Comparison of ENCODE assay signal across 9 cellular contexts in genomic region chr16:81729451-81729850, GRCh38. TPM values are rescaled to one million over a fixed set of nuclear protein-coding genes. Genes with fewer than 3 reads are reported as not detected.
DNase-seq lines count a peak whose midpoint lies in the region; ATAC-seq and TF ChIP-seq lines count a peak whose summit lies in the region.
"Had no signal": no experiment of that assay in that cellular context is flagged by ENCODE, and none has a peak within 500 bp of the region (broad histone marks: within the 10 kb centered on the region; RNA-seq: fewer than 3 reads in every experiment).

No MANE protein-coding gene starts in this region.

- H3K4me1 Mint-ChIP-seq in T-helper 1 cell treated with Interleukin-12 subunit alpha and Interleukin-12 subunit beta and Interleukin-4 antibody, amounts not matched to agents 30 μg/mL and 1 μg/mL, for 36 hours (ENCODE audit: low read depth), result peaks cover 16% of the 10 kb centered on the region
- peaks cover 12 to 13% of the 10 kb centered on the region in 2 donors for H3K4me1 Mint-ChIP-seq in effector memory CD8-positive, alpha-beta T cell (ENCODE audit: low read depth in 2 of 2)
- peaks cover 16% of the 10 kb centered on the region for H3K4me1 Mint-ChIP-seq in osteocyte (ENCODE audit: unreplicated experiment)

- H3K9ac ChIP-seq in Karpas-422 (ENCODE audit: low read length), result no peak overlapping the region

- no peaks in the 10 kb centered on the region for H3K27me3 ChIP-seq in Karpas-422 (ENCODE audit: low read length)
- H3K27me3 ChIP-seq in uterus, result no peaks in the 10 kb centered on the region
- H3K27me3 ChIP-seq: upper lobe of left lung had no signal

- intact Hi-C loops in uterus (cut with DNase I; ENCODE audit: low total_unique reads), result no loop called here

- DNase-seq in T-helper 1 cell (no peak), Karpas-422 (peak; percentile 80), osteocyte (ENCODE audit: extremely low spot score, unreplicated experiment) (no peak), uterus (no peak), GM13976 (ENCODE audit: low spot score) (no peak)
- DNase-seq in effector memory CD8-positive, alpha-beta T cell, result no peak
- DNase-seq: upper lobe of left lung had no signal

- no peak overlapping the region for H3K4me2 ChIP-seq in Karpas-422 (ENCODE audit: low read depth, low read length, poor library complexity, severe bottlenecking)

- no peak overlapping the region for H3K4me3 ChIP-seq in Karpas-422 (ENCODE audit: low read length)
- no peak overlapping the region for H3K4me3 ChIP-seq in uterus

- no peaks in the 10 kb centered on the region for H3K36me3 Mint-ChIP-seq in T-helper 1 cell treated with Interleukin-12 subunit alpha and Interleukin-12 subunit beta and Interleukin-4 antibody, amounts not matched to agents 30 μg/mL and 1 μg/mL, for 36 hours (ENCODE audit: low read depth)
- H3K36me3 Mint-ChIP-seq in effector memory CD8-positive, alpha-beta T cell (ENCODE audit: insufficient read depth), result no peaks in the 10 kb centered on the region
- no peaks in the 10 kb centered on the region for H3K36me3 Mint-ChIP-seq in osteocyte (ENCODE audit: unreplicated experiment)

- H3K36me3 ChIP-seq in Karpas-422 (ENCODE audit: insufficient read depth, low read length) (no peaks in the 10 kb centered on the region), uterus (no peaks in the 10 kb centered on the region)
- H3K36me3 ChIP-seq: upper lobe of left lung had no signal

- H3K9me2 ChIP-seq in Karpas-422 (replicated peaks; ENCODE audit: insufficient read depth, low read length), result no peaks in the 10 kb centered on the region

- peak overlapping the region; percentile 70 for H3K27ac Mint-ChIP-seq in T-helper 1 cell treated with Interleukin-12 subunit alpha and Interleukin-12 subunit beta and Interleukin-4 antibody, amounts not matched to agents 30 μg/mL and 1 μg/mL, for 36 hours
- peak overlapping the region in 1 of 2 donors; percentile 89 for H3K27ac Mint-ChIP-seq in effector memory CD8-positive, alpha-beta T cell
- peak overlapping the region; percentile 7 for H3K27ac Mint-ChIP-seq in osteocyte (ENCODE audit: unreplicated experiment)

- H2AFZ ChIP-seq in Karpas-422 (ENCODE audit: low read length), result no peak overlapping the region

- H3K4me1 ChIP-seq in Karpas-422 (ENCODE audit: low read length) (peaks cover 18% of the 10 kb centered on the region), uterus (no peaks in the 10 kb centered on the region)

- no peaks in the 10 kb centered on the region for H3K79me2 ChIP-seq in Karpas-422 (ENCODE audit: low read length)

- no peaks in the 10 kb centered on the region for H4K20me1 ChIP-seq in Karpas-422 (ENCODE audit: insufficient read depth, low read depth, low read length)

- no peak for ATAC-seq in effector memory CD8-positive, alpha-beta T cell (replicated peaks)
- no peak for ATAC-seq in GM21619 (IDR thresholded peaks at IDR 0.05; ENCODE audit: unreplicated experiment)

- in situ Hi-C loops in GM13976 (cut with MboI; ENCODE audit: low sequenced_read_pairs, unreplicated experiment), result loop anchor here (10.0 kb wide), 3 partner anchors 105 to 365 kb away; no protein-coding TSS in a partner anchor

- peak overlapping the region; percentile 58 for H3K4me3 Mint-ChIP-seq in T-helper 1 cell treated with Interleukin-12 subunit alpha and Interleukin-12 subunit beta and Interleukin-4 antibody, amounts not matched to agents 30 μg/mL and 1 μg/mL, for 36 hours
- H3K4me3 Mint-ChIP-seq in effector memory CD8-positive, alpha-beta T cell, result peak overlapping the region; percentile 85 to 91
- peak overlapping the region; percentile 52 for H3K4me3 Mint-ChIP-seq in osteocyte (ENCODE audit: unreplicated experiment)

- no peak for TF ChIP-seq CTCF in osteocyte (IDR thresholded peaks at IDR 0.05)
- TF ChIP-seq CTCF in uterus (IDR thresholded peaks at IDR 0.05), result no peak
- no peak for TF ChIP-seq CTCF in GM13976 (IDR thresholded peaks at IDR 0.05; ENCODE audit: borderline replicate concordance, control extremely low read depth, extremely low read depth, insufficient read depth, missing control alignments)

- no peak for TF ChIP-seq POLR2A in uterus (IDR thresholded peaks at IDR 0.05)

- H3K27me3 Mint-ChIP-seq in T-helper 1 cell treated with Interleukin-12 subunit alpha and Interleukin-12 subunit beta and Interleukin-4 antibody, amounts not matched to agents 30 μg/mL and 1 μg/mL, for 36 hours (ENCODE audit: low read depth), result no peaks in the 10 kb centered on the region
- no peaks in the 10 kb centered on the region for H3K27me3 Mint-ChIP-seq in effector memory CD8-positive, alpha-beta T cell
- H3K27me3 Mint-ChIP-seq in osteocyte (ENCODE audit: unreplicated experiment), result peaks cover 9% of the 10 kb centered on the region

- H3K27ac ChIP-seq in Karpas-422 (ENCODE audit: low read length) (no peak overlapping the region), uterus (no peak overlapping the region)

- no peaks in the 10 kb centered on the region for H3K9me3 ChIP-seq in Karpas-422 (ENCODE audit: low read length)
- H3K9me3 ChIP-seq in uterus, result no peaks in the 10 kb centered on the region
- H3K9me3 ChIP-seq: upper lobe of left lung had no signal

- no peaks in the 10 kb centered on the region for H3K9me3 Mint-ChIP-seq in T-helper 1 cell treated with Interleukin-12 subunit alpha and Interleukin-12 subunit beta and Interleukin-4 antibody, amounts not matched to agents 30 μg/mL and 1 μg/mL, for 36 hours
- H3K9me3 Mint-ChIP-seq in effector memory CD8-positive, alpha-beta T cell, result no peaks in the 10 kb centered on the region
- H3K9me3 Mint-ChIP-seq in osteocyte (ENCODE audit: unreplicated experiment), result no peaks in the 10 kb centered on the region

RNA-seq across cellular contexts. Expression of gene PLCG2, which starts 49.6 kb away (rescaled TPM):
- 574 and 580 TPM in 2 replicates for total RNA-seq in Karpas-422 (2014; rRNA removed; shearing (Covaris generic); ENCODE audit: low replicate concordance)
- total RNA-seq in osteocyte (0.16 TPM in 1 of 2 replicates, not detected in the other), uterus (10 to 100 TPM; 11.2 to 39.4 (median 18.8) TPM)

Comparison
In these comparisons a context has a peak if more than half of its experiments do, and no peak if none do; other contexts are left out.
1. RNA of gene PLCG2, which starts 49.6 kb away (total RNA-seq): 574 to 580 TPM in Karpas-422; 11.2 to 39.4 TPM in uterus and 0.16 TPM in osteocyte; every median in the first group is over 10 times any median in the second.
2. Peak in every context shown above with its lines, with median percentiles within 50 percentile points of each other: H3K4me3 Mint-ChIP-seq.